8 cellular contexts compared by ENCODE assay signal in the genomic region with DNA sequence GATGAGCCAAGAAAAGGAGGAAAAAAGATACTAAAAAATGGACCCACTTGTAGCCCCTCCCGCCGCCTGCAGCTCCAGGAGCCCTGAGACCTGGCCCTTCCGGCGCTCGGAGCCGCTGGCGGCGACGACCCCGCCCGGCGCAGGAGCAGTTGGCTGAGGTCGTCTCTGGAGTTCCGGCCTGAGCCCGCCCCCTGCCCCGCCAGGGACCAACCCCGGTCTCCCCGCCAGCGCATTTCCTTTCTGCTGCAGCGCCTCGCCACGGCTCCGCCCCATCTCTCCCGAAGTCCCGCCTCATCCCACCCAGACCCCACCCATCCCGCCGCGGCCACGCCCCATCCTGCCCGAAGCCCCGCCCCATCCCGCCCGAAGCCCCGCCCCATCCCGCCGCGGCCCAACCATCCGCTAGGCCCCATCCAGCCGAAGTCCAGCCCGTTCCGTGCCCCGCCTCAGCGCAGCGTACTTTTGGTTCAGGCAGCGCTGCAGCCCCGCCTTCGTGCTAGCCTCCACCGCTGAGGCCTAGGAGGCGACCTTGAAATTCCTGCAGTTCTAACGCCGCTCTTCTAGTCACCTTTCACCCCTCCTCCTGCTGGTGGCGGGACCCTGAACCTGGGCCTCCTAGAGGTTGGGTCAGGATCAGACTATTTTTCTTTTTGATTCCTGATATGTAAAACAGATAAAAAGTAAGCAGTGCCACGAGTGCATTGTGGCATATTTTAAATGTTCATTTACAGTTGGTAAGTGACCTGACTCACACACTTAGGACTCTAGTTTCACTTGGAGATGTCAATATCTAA. TPM values are rescaled to one million over a fixed set of nuclear protein-coding genes. Genes with fewer than 3 reads are reported as not detected.
A peak's percentile ranks its signal among the peaks of the same experiment; 100 is the strongest.
DNase-seq lines count a peak whose midpoint lies in the region; ATAC-seq, FAIRE-seq and TF ChIP-seq lines count a peak whose summit lies in the region.

A gene with protein sequence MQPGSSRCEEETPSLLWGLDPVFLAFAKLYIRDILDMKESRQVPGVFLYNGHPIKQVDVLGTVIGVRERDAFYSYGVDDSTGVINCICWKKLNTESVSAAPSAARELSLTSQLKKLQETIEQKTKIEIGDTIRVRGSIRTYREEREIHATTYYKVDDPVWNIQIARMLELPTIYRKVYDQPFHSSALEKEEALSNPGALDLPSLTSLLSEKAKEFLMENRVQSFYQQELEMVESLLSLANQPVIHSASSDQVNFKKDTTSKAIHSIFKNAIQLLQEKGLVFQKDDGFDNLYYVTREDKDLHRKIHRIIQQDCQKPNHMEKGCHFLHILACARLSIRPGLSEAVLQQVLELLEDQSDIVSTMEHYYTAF (minus strand): TSS at position 132 of the 794 bp plus-strand sequence. CDS start 590 bp downstream, outside the sequence.

- H3K27me3 Mint-ChIP-seq in dendritic cell treated with granulocyte-macrophage colony-stimulating factor and Interleukin-4, amounts not matched to agents 40 ng/mL and 50 ng/mL, for 4 days = no peaks in the 10 kb centered on the region

- DNase-seq in C1 segment of cervical spinal cord (lab: John Stamatoyannopoulos, UW) = peak; percentile 79 to 99 (median 96)
- DNase-seq in NCI-H748 (lab: John Stamatoyannopoulos, UW; ENCODE audit: unreplicated experiment) = peak; percentile 92
- peak; percentile 88 to 94 for DNase-seq in activated CD4-positive, alpha-beta T cell treated with anti-CD3 and anti-CD28 coated beads, Interleukin-2, amount 50 U/mL, for 24 hours (ENCODE audit: low read depth in 1 of 2, low spot score in 1 of 2)
- DNase-seq in HepG2 (ENCODE audit: low spot score) = peak; percentile 95
- DNase-seq in stimulated activated CD4-positive, alpha-beta T cell treated with anti-CD3 and anti-CD28 coated beads, Interleukin-4, amount 100 ng/mL, for 1 hour = peak; percentile 95

- no TSS peak for BruUV-seq in HepG2 (replicated peaks; lab: Mats Ljungman, UMichigan)

- intact Hi-C loops in dendritic cell treated with granulocyte-macrophage colony-stimulating factor and Interleukin-4, amounts not matched to agents 40 ng/mL and 50 ng/mL, for 4 days (cut with micrococcal nuclease) = loop anchor here (2.0 to 5.0 kb wide), 3 partner anchors 49 to 434 kb away; a partner anchor contains a TSS
- intact Hi-C loops in HepG2 (cut with micrococcal nuclease; ENCODE audit: unreplicated experiment) = loop anchor here (2.0 to 10.0 kb wide), 2 partner anchors 49 to 207 kb away; a partner anchor contains a TSS

- peak within 1 kb of the TSS; percentile 90 for H3K4me3 Mint-ChIP-seq in dendritic cell treated with granulocyte-macrophage colony-stimulating factor and Interleukin-4, amounts not matched to agents 40 ng/mL and 50 ng/mL, for 4 days

- H3K36me3 Mint-ChIP-seq in dendritic cell treated with granulocyte-macrophage colony-stimulating factor and Interleukin-4, amounts not matched to agents 40 ng/mL and 50 ng/mL, for 4 days (ENCODE audit: low read depth) = peaks cover 8% of the 10 kb centered on the region

- H3K9ac ChIP-seq in HepG2 (ENCODE audit: insufficient read depth, low read depth, low read length) = peak within 1 kb of the TSS; percentile 86

- H3K4me2 ChIP-seq in HepG2 (ENCODE audit: low read depth, low read length) = peak within 1 kb of the TSS; percentile 90

- POLR2A ChIA-PET in HepG2 (lab: Yijun Ruan, JAX) = interaction anchor here (0.9 to 1.7 kb wide), 3 partner anchors 10 to 204 kb away, joined by 3 to 9 read pairs (median 3); a partner anchor contains a TSS

- peak; percentile 76 for FAIRE-seq in HepG2 (lab: Jason Lieb, UNC)

- CTCF ChIA-PET in HepG2 (lab: Yijun Ruan, JAX; ENCODE audit: low intra/inter-chr PET ratio, low total read pairs) = no interaction called here

- ATAC-seq in GM19351 (IDR thresholded peaks at IDR 0.05; ENCODE audit: unreplicated experiment) (peak; percentile 89), HG03521 (IDR thresholded peaks at IDR 0.05; ENCODE audit: unreplicated experiment) (peak; percentile 94), HepG2 (peak; percentile 97)

- in situ Hi-C loops in HepG2 (cut with HindIII; ENCODE audit: extremely low pct_ligation_motif_present, low pct_unique_long_range_greater_than_20kb) = no loop called here

- peaks cover 62% of the 10 kb centered on the region for H3K4me1 ChIP-seq in HepG2 (ENCODE audit: insufficient read depth, low read length)

- no peaks in the 10 kb centered on the region for H3K36me3 ChIP-seq in HepG2 (replicated peaks in 1 of 2; ENCODE audit: control insufficient read depth in 1 of 2, insufficient read depth in 2 of 2, low read length in 2 of 2)

- H3K4me1 Mint-ChIP-seq in dendritic cell treated with granulocyte-macrophage colony-stimulating factor and Interleukin-4, amounts not matched to agents 40 ng/mL and 50 ng/mL, for 4 days (ENCODE audit: low read depth) = peaks cover 33% of the 10 kb centered on the region

- no peaks in the 10 kb centered on the region; a peak in 1 of 5 replicates for H3K27me3 ChIP-seq in HepG2 (ENCODE audit: control insufficient read depth in 1 of 2, insufficient read depth in 2 of 2, low read length in 2 of 2)

- H4K20me1 ChIP-seq in HepG2 (ENCODE audit: insufficient read depth, low read length) = no peaks in the 10 kb centered on the region

- TF ChIP-seq EP300 in HepG2 (IDR thresholded peaks at IDR 0.05; ENCODE audit: low read depth in 2 of 2, low read length in 2 of 2) = peak in 1 of 2 experiments; percentile 94; a peak in 3 of 4 replicates
- TF ChIP-seq EP300 in HepG2 (CRISPR knock-in tag; IDR thresholded peaks at IDR 0.05; ENCODE audit: borderline replicate concordance) = peak; percentile 67; the same call in 1 of the 2 replicates

- H3K9me3 Mint-ChIP-seq in dendritic cell treated with granulocyte-macrophage colony-stimulating factor and Interleukin-4, amounts not matched to agents 40 ng/mL and 50 ng/mL, for 4 days = peaks cover 7% of the 10 kb centered on the region

- under 1% methylated on average over 24 of the region's 53 CpGs for WGBS in HepG2 (ENCODE audit: low lambda C conversion rate)

- H3K79me2 ChIP-seq in HepG2 (ENCODE audit: insufficient read depth, low read length) = peaks cover 9% of the 10 kb centered on the region

- 0 out of 2 replicates have a peak, but pooled peaks have one; percentile 24 for TF ChIP-seq RAD21 in HepG2 (CRISPR knock-in tag; IDR thresholded peaks at IDR 0.05)

- peak within 1 kb of the TSS; percentile 90 for H3K27ac ChIP-seq in HepG2 (ENCODE audit: extremely low read length, insufficient read depth, low read length)

- peak; percentile 47 for TF ChIP-seq CTCF in HepG2 (CRISPR knock-in tag; IDR thresholded peaks at IDR 0.05)

- peak within 1 kb of the TSS; percentile 74 for H2AFZ ChIP-seq in HepG2 (ENCODE audit: low read length)

- peak within 1 kb of the TSS; percentile 99 for H3K27ac Mint-ChIP-seq in dendritic cell treated with granulocyte-macrophage colony-stimulating factor and Interleukin-4, amounts not matched to agents 40 ng/mL and 50 ng/mL, for 4 days

- H3K4me3 ChIP-seq in HepG2 (replicated peaks in 1 of 3; ENCODE audit: insufficient read depth in 1 of 3, low read depth in 2 of 3, low read length in 3 of 3) = peak within 1 kb of the TSS; percentile 78 to 95 (median 85)

- TF ChIP-seq POLR2A in HepG2 (IDR thresholded peaks at IDR 0.05; ENCODE audit: insufficient read depth in 1 of 2, low read depth in 2 of 2, low read length in 2 of 2) = peak; percentile 83 to 95

- H3K9me3 ChIP-seq in HepG2 (ENCODE audit: low read length) = peaks cover 8% of the 10 kb centered on the region

TF ChIP-seq in HepG2, 621 proteins besides CTCF, POLR2A, EP300 and RAD21 (continues in another document):
- no peak for TF ChIP-seq CCAR2 (optimal IDR thresholded peaks at IDR 0.05; ENCODE audit: low read depth, low read length)
- TF ChIP-seq HMGA1 (CRISPR knock-in tag; conservative IDR thresholded peaks at IDR 0.05) = no peak
- peak; percentile 38 for TF ChIP-seq GATAD1 (CRISPR knock-in tag; IDR thresholded peaks at IDR 0.05)
- TF ChIP-seq JUNB (CRISPR knock-in tag; IDR thresholded peaks at IDR 0.05; ENCODE audit: borderline replicate concordance) = no peak
- TF ChIP-seq ZNF558 (CRISPR knock-in tag; IDR thresholded peaks at IDR 0.05; ENCODE audit: borderline replicate concordance) = 0 out of 2 replicates have a peak, but pooled peaks have one; percentile 57
- TF ChIP-seq TSC22D2 (CRISPR knock-in tag; IDR thresholded peaks at IDR 0.05; ENCODE audit: borderline replicate concordance) = no peak; the same call in 1 of the 2 replicates
- peak; percentile 49 for TF ChIP-seq PHF5A (CRISPR knock-in tag; IDR thresholded peaks at IDR 0.05; ENCODE audit: low read depth, unreplicated experiment)
- peak; percentile 82 for TF ChIP-seq IRF2 (CRISPR knock-in tag; IDR thresholded peaks at IDR 0.05)

RNA-seq across cellular contexts. Expression of the gene that starts here (rescaled TPM):
- total RNA-seq in HepG2 (2016; rRNA removed; fragmentation: Illumina TruSeq; extraction: Trizol) = 22.7 and 27.7 TPM in 2 replicates
- total RNA-seq in HepG2 (2016; cell fraction: cytosol; rRNA removed; fragmentation: Illumina TruSeq; extraction: Trizol; ENCODE audit: low read depth) = 24.8 and 40.6 TPM in 2 replicates
- total RNA-seq in HepG2 (2016; cell fraction: insoluble cytoplasmic fraction; rRNA removed; fragmentation: Illumina TruSeq; extraction: Trizol) = 23.6 and 24.6 TPM in 2 replicates
- total RNA-seq in HepG2 (2016; cell fraction: membrane; rRNA removed; fragmentation: Illumina TruSeq; extraction: Trizol) = 43.8 and 49.6 TPM in 2 replicates
- 10.8 and 12.6 TPM in 2 replicates for total RNA-seq in HepG2 (2016; cell fraction: nucleus; rRNA removed; fragmentation: Illumina TruSeq; extraction: Trizol)
- polyA plus RNA-seq in HepG2 (2011; rRNA removed) = 17.6 and 19.9 TPM in 2 replicates
- 15.3 and 18.7 TPM in 2 replicates for polyA plus RNA-seq in HepG2 (2011; cell fraction: cytosol; rRNA removed)
- polyA plus RNA-seq in HepG2 (2011; cell fraction: nucleus; rRNA removed) = 7.9 and 9.7 TPM in 2 replicates
- 14.9 and 15.6 TPM in 2 replicates for polyA plus RNA-seq in HepG2 (2012)
- 29.4 and 42.1 TPM in 2 replicates for polyA plus RNA-seq in HepG2 (2016; cell fraction: cytosol; fragmentation: Illumina TruSeq; extraction: Trizol; ENCODE audit: low read depth)
- polyA plus RNA-seq in HepG2 (2016; cell fraction: insoluble cytoplasmic fraction; fragmentation: Illumina TruSeq; extraction: Trizol; ENCODE audit: low read depth) = 21.3 and 22.4 TPM in 2 replicates
- 32.1 and 40.0 TPM in 2 replicates for polyA plus RNA-seq in HepG2 (2016; cell fraction: membrane; fragmentation: Illumina TruSeq; extraction: Trizol; ENCODE audit: low read depth)
- 10.7 and 14.3 TPM in 2 replicates for polyA plus RNA-seq in HepG2 (2016; cell fraction: nucleus; fragmentation: Illumina TruSeq; extraction: Trizol; ENCODE audit: insufficient read depth, low read depth)
- polyA minus RNA-seq in HepG2 (2011; rRNA and poly(A)+ RNA removed; ENCODE audit: low replicate concordance) = 5.9 and 12.3 TPM in 2 replicates
- polyA minus RNA-seq in HepG2 (2011; cell fraction: cytosol; rRNA and poly(A)+ RNA removed) = 6.5 and 7.4 TPM in 2 replicates
- 9.8 and 14.5 TPM in 2 replicates for polyA minus RNA-seq in HepG2 (2011; cell fraction: nucleus; rRNA and poly(A)+ RNA removed)

Comparison
In these comparisons a context has a peak if more than half of its experiments do, and no peak if none do; other contexts are left out.
1. Peak in every context shown above with its lines: DNase-seq, ATAC-seq, H3K4me3 ChIP-seq and H3K27ac ChIP-seq.